In the genomic region with DNA sequence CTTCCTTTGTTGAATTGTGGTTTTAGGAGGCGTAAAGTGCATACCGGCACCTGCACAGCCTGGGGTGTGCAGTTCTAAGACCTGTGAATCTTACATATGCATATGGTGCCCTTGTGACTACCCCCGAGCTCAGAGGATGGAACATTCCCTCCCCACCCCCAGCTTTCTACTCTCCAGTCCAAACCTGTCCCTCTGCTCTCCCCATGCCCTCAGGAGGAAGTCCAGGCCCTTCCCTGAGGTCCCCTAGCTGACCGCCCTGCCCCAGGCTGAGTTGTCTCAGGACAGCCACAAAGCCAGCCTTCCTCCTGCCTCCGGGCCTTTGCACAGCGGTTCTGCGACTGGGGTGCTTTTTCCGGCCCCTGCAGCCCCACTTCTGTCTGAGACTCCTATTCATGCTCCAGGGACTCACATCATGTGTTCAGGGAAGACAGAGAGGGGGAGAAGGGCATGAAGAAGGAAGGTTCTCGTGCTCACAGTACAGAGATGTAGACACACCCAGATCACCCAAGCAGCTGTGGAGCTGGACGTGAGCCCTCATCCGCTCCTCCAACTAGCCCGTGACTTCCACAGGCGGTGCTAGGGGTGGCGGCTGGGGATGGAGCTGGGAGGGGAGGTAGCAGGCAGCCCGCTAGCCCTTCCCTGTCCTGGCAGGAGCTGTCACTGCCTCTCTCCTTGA, we compare ENCODE assay signal across 11 cellular contexts. TPM values are rescaled to one million over a fixed set of nuclear protein-coding genes. Genes with fewer than 3 reads are reported as not detected.
DNase-seq lines count a peak whose midpoint lies in the region; ATAC-seq and TF ChIP-seq lines count a peak whose summit lies in the region.
"Had no signal": no experiment of that assay in that cellular context is flagged by ENCODE, and none has a peak within 500 bp of the region (broad histone marks: within the 10 kb centered on the region; RNA-seq: fewer than 3 reads in every experiment).

No MANE protein-coding gene starts in this region.

- no peaks in the 10 kb centered on the region for H3K9me3 Mint-ChIP-seq in stimulated activated naive B cell treated with anti-CD40 and anti-IgM and Interleukin-4, amounts not matched to agents 10 μg/mL and 1 μg/mL and 100 μg/mL, for 72 hours
- H3K9me3 Mint-ChIP-seq: H9 had no signal

- peaks cover 34% of the 10 kb centered on the region for H3K4me1 ChIP-seq in vagina

- peaks cover 0 to 2% of the 10 kb centered on the region in 2 donors for H3K4me1 Mint-ChIP-seq in stimulated activated naive B cell treated with anti-CD40 and anti-IgM and Interleukin-4, amounts not matched to agents 10 μg/mL and 1 μg/mL and 100 μg/mL, for 72 hours

- TF ChIP-seq CTCF in lower leg skin (IDR thresholded peaks at IDR 0.05) (no peak), vagina (IDR thresholded peaks at IDR 0.05) (no peak)

- peak overlapping the region; percentile 76 for H3K27ac ChIP-seq in vagina

- ATAC-seq in Right ventricle myocardium superior (ENCODE audit: poor library complexity), result peak; percentile 35
- no peak for ATAC-seq in esophagus mucosa
- no peak for ATAC-seq in stimulated activated naive B cell treated with anti-CD40 and anti-IgM and Interleukin-4, amounts not matched to agents 10 μg/mL and 1 μg/mL and 100 μg/mL, for 72 hours (replicated peaks)
- ATAC-seq in HG03097 (IDR thresholded peaks at IDR 0.05; ENCODE audit: low FRiP score, unreplicated experiment), result no peak

- intact Hi-C loops in Right ventricle myocardium superior (cut with DNase I) (no loop called here), cardiac septum (cut with DNase I) (no loop called here), lower leg skin (cut with DNase I; ENCODE audit: low total_unique reads) (no loop called here), vagina (cut with DNase I) (no loop called here)

- no peak overlapping the region for H3K4me3 ChIP-seq in lower leg skin (ENCODE audit: low read depth, poor library complexity, severe bottlenecking)
- H3K4me3 ChIP-seq in vagina, result no peak overlapping the region

- peaks cover 0 to 4% of the 10 kb centered on the region in 2 donors for H3K27me3 Mint-ChIP-seq in stimulated activated naive B cell treated with anti-CD40 and anti-IgM and Interleukin-4, amounts not matched to agents 10 μg/mL and 1 μg/mL and 100 μg/mL, for 72 hours

- H3K36me3 Mint-ChIP-seq in stimulated activated naive B cell treated with anti-CD40 and anti-IgM and Interleukin-4, amounts not matched to agents 10 μg/mL and 1 μg/mL and 100 μg/mL, for 72 hours, result no peaks in the 10 kb centered on the region

- no peak overlapping the region for H3K4me3 Mint-ChIP-seq in stimulated activated naive B cell treated with anti-CD40 and anti-IgM and Interleukin-4, amounts not matched to agents 10 μg/mL and 1 μg/mL and 100 μg/mL, for 72 hours
- H3K4me3 Mint-ChIP-seq: H9 had no signal

- peak; percentile 61 for DNase-seq in Right ventricle myocardium superior
- no peak for DNase-seq in cardiac septum (ENCODE audit: low spot score)
- DNase-seq in SW480 (ENCODE audit: low spot score), result peak; percentile 35
- DNase-seq in lower leg skin (ENCODE audit: low spot score in 2 of 2), result peak; percentile 41 to 89
- no peak for DNase-seq in vagina (ENCODE audit: extremely low spot score in 2 of 2)
- DNase-seq in stimulated activated naive B cell treated with anti-CD40 and anti-IgM and Interleukin-4, amounts not matched to agents 10 μg/mL and 1 μg/mL and 100 μg/mL, for 72 hours, result no peak
- DNase-seq: H9, NCI-H524 treated with DMSO at 0.1 percent for 48 hours had no signal

- no peaks in the 10 kb centered on the region for H3K27me3 ChIP-seq in vagina

- H3K27ac Mint-ChIP-seq in stimulated activated naive B cell treated with anti-CD40 and anti-IgM and Interleukin-4, amounts not matched to agents 10 μg/mL and 1 μg/mL and 100 μg/mL, for 72 hours, result no peak overlapping the region

- H3K9me3 ChIP-seq in vagina, result no peaks in the 10 kb centered on the region

- WGBS in lower leg skin, 2 donors, result 63 to 68% methylated on average over 13 to 15 of the region's 15 CpGs

- TF ChIP-seq POLR2A in lower leg skin (IDR thresholded peaks at IDR 0.05) (no peak), vagina (IDR thresholded peaks at IDR 0.05) (no peak)

- no peaks in the 10 kb centered on the region for H3K36me3 ChIP-seq in vagina

RNA-seq across cellular contexts. Expression of a gene that starts 50.7 kb away (rescaled TPM):
- total RNA-seq in Right ventricle myocardium superior (0.35 TPM), cardiac septum (1.2 TPM), lower leg skin (under 1 TPM in 3 of 4 donors, not detected in 1; 0.08 to 0.62 (median 0.15) TPM), vagina (0.49 TPM), esophagus mucosa (not detected)
- total RNA-seq: dermis microvascular lymphatic vessel endothelial cell had no signal

Comparison
In these comparisons a context has a peak if more than half of its experiments do, and no peak if none do; other contexts are left out.
1. DNase-seq: peak in Right ventricle myocardium superior (single experiment), SW480 (single experiment) and lower leg skin (2 of 2); none in cardiac septum (single experiment), vagina (0 of 2) and stimulated activated naive B cell treated with anti-CD40 and anti-IgM and Interleukin-4, amounts not matched to agents 10 μg/mL and 1 μg/mL and 100 μg/mL, for 72 hours (single experiment).